2 cellular contexts compared by ENCODE assay signal in the genomic region with DNA sequence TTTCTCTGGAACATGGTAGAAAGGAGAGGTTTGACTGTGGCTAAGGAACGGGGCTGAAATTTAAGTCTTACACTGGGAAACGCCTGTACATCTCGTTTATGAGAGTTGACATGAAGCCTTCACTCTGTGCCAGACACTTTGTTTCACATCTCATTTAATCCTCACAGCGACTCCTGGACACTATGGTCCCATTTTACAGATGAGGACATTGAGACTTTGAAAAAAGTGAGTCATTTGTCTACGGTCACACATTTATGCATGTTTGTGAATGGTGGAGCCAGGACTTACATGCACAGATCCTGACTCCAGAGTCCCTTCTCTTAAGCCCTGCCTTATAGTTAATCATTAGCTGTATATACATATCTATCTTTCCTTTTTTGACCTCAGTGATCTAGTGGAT.
TF ChIP-seq lines count a peak whose summit lies in the region.

No MANE protein-coding gene starts in this region.

TF ChIP-seq in K562, 482 proteins besides CTCF, POLR2A, EP300 and RAD21:
- TF ChIP-seq RBM25 (IDR thresholded peaks at IDR 0.05; ENCODE audit: low read depth, low read length, severe bottlenecking): peak; percentile 75
- no peak for TF ChIP-seq CHD2 (IDR thresholded peaks at IDR 0.05; ENCODE audit: low read depth, low read length)

TF ChIP-seq in H1, 55 proteins besides CTCF, POLR2A, EP300 and RAD21:
- TF ChIP-seq SP2 (IDR thresholded peaks at IDR 0.05; ENCODE audit: low read length): no peak
- TF ChIP-seq PHF8 (conservative IDR thresholded peaks at IDR 0.05; ENCODE audit: low read depth, low read length): no peak
- TF ChIP-seq, protein P1, sequence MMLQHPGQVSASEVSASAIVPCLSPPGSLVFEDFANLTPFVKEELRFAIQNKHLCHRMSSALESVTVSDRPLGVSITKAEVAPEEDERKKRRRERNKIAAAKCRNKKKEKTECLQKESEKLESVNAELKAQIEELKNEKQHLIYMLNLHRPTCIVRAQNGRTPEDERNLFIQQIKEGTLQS (IDR thresholded peaks at IDR 0.05; ENCODE audit: insufficient read depth, low read depth, low read length): no peak
- TF ChIP-seq YY1 (IDR thresholded peaks at IDR 0.05; ENCODE audit: low read depth, low read length): no peak
- no peak for TF ChIP-seq CHD2 (IDR thresholded peaks at IDR 0.05; ENCODE audit: low read length)
- TF ChIP-seq ZNF274 (IDR thresholded peaks at IDR 0.05; ENCODE audit: borderline replicate concordance, extremely low read depth, low read length): no peak
- TF ChIP-seq TCF12 (IDR thresholded peaks at IDR 0.05; ENCODE audit: low read depth, low read length): no peak
- TF ChIP-seq SRF (IDR thresholded peaks at IDR 0.05; ENCODE audit: low read depth, low read length): no peak
- TF ChIP-seq NRF1 (IDR thresholded peaks at IDR 0.05; ENCODE audit: low read depth, low read length): no peak
